In genomic region chr5:156427315-156427714, GRCh38 we compare ENCODE assay signal across 25 cellular contexts.
"Had no signal": no experiment of that assay in that cellular context is flagged by ENCODE, and none has a peak within 500 bp of the region (broad histone marks: within the 10 kb centered on the region; RNA-seq: fewer than 3 reads in every experiment).

No MANE protein-coding gene starts in this region.

- ATAC-seq: activated naive CD4-positive, alpha-beta T cell treated with anti-CD3 and anti-CD28 coated beads, Interleukin-2, amount 50 U/mL, for 72 hours; activated T-cell treated with anti-CD3 and anti-CD28 coated beads, Interleukin-2, amount 50 U/mL, for 4 hours; body of pancreas; K562; PC-3; Right ventricle myocardium inferior had no signal

- DNase-seq: activated B cell treated with CpG ODN at 0.5 μM for 24 hours; activated CD4-positive, alpha-beta memory T cell treated with anti-CD3 and anti-CD28 coated beads for 36 hours; activated CD4-positive, alpha-beta T cell treated with anti-CD3 and anti-CD28 coated beads for 4 hours; activated CD4-positive, alpha-beta T cell treated with anti-CD3 and anti-CD28 coated beads, Interleukin-2, amount 50 U/mL, for 1 hour; activated CD4-positive, CD25-positive, alpha-beta regulatory T cell treated with anti-CD3 and anti-CD28 coated beads, Interleukin-2, amount 50 U/mL, for 72 hours; activated CD8-positive, alpha-beta memory T cell treated with anti-CD3 and anti-CD28 coated beads, Interleukin-2, amount 50 U/mL, for 4 hours; activated gamma-delta T cell treated with Interleukin-2 at 50 U/mL for 16 hours; activated naive CD4-positive, alpha-beta T cell treated with anti-CD3 and anti-CD28 coated beads for 36 hours; activated T-cell treated with anti-CD3 and anti-CD28 coated beads for 4 hours; activated T-cell treated with anti-CD3 and anti-CD28 coated beads, Interleukin-2, amount 50 U/mL, for 4 hours; adrenal gland; body of pancreas; NCI-H1105; NCI-H1417 treated with DMSO at 0.1 percent for 48 hours; NCI-H2029; NCI-H510A; NCI-H526; NCI-H748 treated with DMSO at 0.1 percent for 48 hours; NK-92 treated with Interleukin-12 subunit alpha and Interleukin-12 subunit beta, amount 100 ng/mL, for 24 hours; PC-3; Peyer's patch; SJCRH30 had no signal
